7 cellular contexts compared by ENCODE assay signal in the genomic region with DNA sequence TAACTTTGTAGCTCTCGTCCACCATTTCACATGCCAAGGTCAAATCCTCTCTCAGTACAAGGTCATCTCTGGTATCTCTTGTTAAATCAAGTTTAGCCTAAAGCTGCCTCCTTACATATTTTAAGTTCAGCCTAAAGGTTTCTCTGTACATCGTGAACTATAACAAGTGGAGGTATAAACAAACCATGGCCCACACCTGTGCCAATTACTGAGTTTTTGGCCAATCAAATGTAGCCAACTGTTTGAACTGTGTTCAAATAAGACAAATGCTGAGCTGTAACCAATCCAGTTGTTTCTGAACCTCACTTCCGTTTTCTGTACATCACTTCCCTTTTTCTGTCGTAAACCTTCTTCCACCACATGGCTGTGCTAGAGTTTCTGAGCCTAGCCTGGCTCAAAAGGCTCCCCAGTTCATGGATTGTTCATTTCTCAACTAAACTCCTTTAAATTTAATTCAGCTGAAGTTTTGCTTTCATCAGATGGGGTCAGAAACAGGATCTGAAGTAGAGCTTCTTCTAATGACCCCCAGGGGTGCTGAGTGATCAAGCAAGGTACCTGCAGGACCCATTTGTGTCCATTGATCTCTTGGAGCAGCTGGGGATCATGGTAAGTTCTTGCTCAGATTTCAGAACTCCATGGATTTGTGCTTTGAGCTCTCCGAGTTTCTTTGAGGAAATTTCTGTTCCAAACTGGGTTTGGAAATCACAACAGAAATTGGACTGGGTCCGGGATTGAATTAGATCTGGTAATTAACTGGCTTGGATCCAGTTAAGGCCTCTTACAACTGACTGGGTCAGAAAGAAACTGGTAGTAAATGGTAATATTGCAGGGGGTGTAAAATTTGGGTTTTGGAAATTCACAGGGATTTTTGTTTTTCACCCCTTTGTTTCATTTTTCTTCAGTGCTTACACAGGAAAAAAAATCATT. TPM values are rescaled to one million over a fixed set of nuclear protein-coding genes. Genes with fewer than 3 reads are reported as not detected.
A peak's percentile ranks its signal among the peaks of the same experiment; 100 is the strongest.
DNase-seq lines count a peak whose midpoint lies in the region; ATAC-seq and TF ChIP-seq lines count a peak whose summit lies in the region.

No MANE protein-coding gene starts in this region.

- TF ChIP-seq EP300 in stomach (IDR thresholded peaks at IDR 0.05) = no peak

- H3K9me3 ChIP-seq in spleen (no peaks in the 10 kb centered on the region), stomach (no peaks in the 10 kb centered on the region)

- H3K27ac ChIP-seq in spleen = peak overlapping the region in 7 of 8 donors; percentile 28 to 80 (median 70)
- H3K27ac ChIP-seq in stomach = peak overlapping the region in 1 of 5 donors; percentile 30

- H3K4me1 Mint-ChIP-seq in activated naive CD8-positive, alpha-beta T cell treated with anti-CD3 and anti-CD28 coated beads, Interleukin-2, amount 10 ng/mL, durations not matched to agents 7 days and 5 days = peaks cover 27% of the 10 kb centered on the region

- H3K27me3 ChIP-seq in spleen (replicated peaks in 1 of 7) = no peaks in the 10 kb centered on the region
- H3K27me3 ChIP-seq in stomach = peaks cover 0 to 10% (median 0%) of the 10 kb centered on the region in 3 donors

- TF ChIP-seq CTCF in spleen (IDR thresholded peaks at IDR 0.05 in 8 of 11, conservative IDR thresholded peaks at IDR 0.05 in 3 of 11) (peak in 2 of 11 experiments; percentile 19 to 39), stomach (IDR thresholded peaks at IDR 0.05) (no peak)

- ATAC-seq in GM18868 (IDR thresholded peaks at IDR 0.05; ENCODE audit: unreplicated experiment) = peak; percentile 90
- ATAC-seq in HG02763 (IDR thresholded peaks at IDR 0.05; ENCODE audit: unreplicated experiment) = peak; percentile 72
- peak; percentile 94 for ATAC-seq in activated naive CD8-positive, alpha-beta T cell treated with anti-CD3 and anti-CD28 coated beads, Interleukin-2, amount 10 ng/mL, durations not matched to agents 7 days and 5 days (ENCODE audit: low read depth)

- no peak for TF ChIP-seq POLR2A in spleen (IDR thresholded peaks at IDR 0.05)
- no peak for TF ChIP-seq POLR2A in stomach (IDR thresholded peaks at IDR 0.05)

- H3K9me3 Mint-ChIP-seq in activated naive CD8-positive, alpha-beta T cell treated with anti-CD3 and anti-CD28 coated beads, Interleukin-2, amount 10 ng/mL, durations not matched to agents 7 days and 5 days = peaks cover 3% of the 10 kb centered on the region

- peak overlapping the region; percentile 88 for H3K4me3 Mint-ChIP-seq in activated naive CD8-positive, alpha-beta T cell treated with anti-CD3 and anti-CD28 coated beads, Interleukin-2, amount 10 ng/mL, durations not matched to agents 7 days and 5 days

- H3K4me1 ChIP-seq in spleen (peaks cover 0 to 56% (median 28%) of the 10 kb centered on the region in 6 donors), stomach (peaks cover 0 to 6% (median 0%) of the 10 kb centered on the region in 4 donors)

- POLR2A ChIA-PET in activated naive CD8-positive, alpha-beta T cell treated with anti-CD3 and anti-CD28 coated beads, Interleukin-2, amount 10 ng/mL, durations not matched to agents 7 days and 5 days (lab: Charles Lee) = interaction anchor here (0.5 to 4.2 kb wide), 11 partner anchors 10 to 210 kb away, joined by 3 to 42 read pairs (median 3); a partner anchor contains a TSS

- WGBS in spleen, 5 donors = 36 to 49% (median 41%) methylated on average over 6 of the region's 6 CpGs
- WGBS in stomach, 5 donors = 59 to 75% (median 73%) methylated on average over 6 of the region's 6 CpGs

- DNase-seq in NOMO-1 treated with dmso at 0.1 percent for 144 hours (lab: John Stamatoyannopoulos, UW; ENCODE audit: unreplicated experiment) (peak; percentile 87), spleen (no peak), EL (no peak), stomach (no peak)
- DNase-seq in activated naive CD8-positive, alpha-beta T cell treated with anti-CD3 and anti-CD28 coated beads, Interleukin-2, amount 10 ng/mL, durations not matched to agents 7 days and 5 days = no peak

- peaks cover 19% of the 10 kb centered on the region for H3K36me3 Mint-ChIP-seq in activated naive CD8-positive, alpha-beta T cell treated with anti-CD3 and anti-CD28 coated beads, Interleukin-2, amount 10 ng/mL, durations not matched to agents 7 days and 5 days

- peaks cover 7% of the 10 kb centered on the region for H3K27me3 Mint-ChIP-seq in activated naive CD8-positive, alpha-beta T cell treated with anti-CD3 and anti-CD28 coated beads, Interleukin-2, amount 10 ng/mL, durations not matched to agents 7 days and 5 days

- H3K4me3 ChIP-seq in spleen = peak overlapping the region in 7 of 8 donors; percentile 22 to 60 (median 29)
- H3K4me3 ChIP-seq in stomach = no peak overlapping the region

- peak overlapping the region; percentile 98 for H3K27ac Mint-ChIP-seq in activated naive CD8-positive, alpha-beta T cell treated with anti-CD3 and anti-CD28 coated beads, Interleukin-2, amount 10 ng/mL, durations not matched to agents 7 days and 5 days

- peaks cover 0 to 4% (median 0%) of the 10 kb centered on the region in 6 donors for H3K36me3 ChIP-seq in spleen
- H3K36me3 ChIP-seq in stomach = no peaks in the 10 kb centered on the region

- intact Hi-C loops in spleen (cut with DNase I; ENCODE audit: low total_unique reads) = no loop called here
- intact Hi-C loops in stomach (cut with DNase I; ENCODE audit: low total_unique reads) = no loop called here

RNA-seq across cellular contexts. Expression of a gene that starts 11.0 kb away (rescaled TPM):
- 10 to 100 TPM; 30.0 to 31.1 TPM for total RNA-seq in activated naive CD8-positive, alpha-beta T cell treated with anti-CD3 and anti-CD28 coated beads, Interleukin-2, amount 10 ng/mL, durations not matched to agents 7 days and 5 days
- 10 to 100 TPM; 44.2 to 87.3 (median 54.7) TPM for total RNA-seq in spleen
- 10 to 100 TPM; 30.6 to 53.1 (median 42.7) TPM for polyA plus RNA-seq in spleen
- 100 to 1,000 TPM in 1 of 5 donors, 10 to 100 TPM in 4; 12.1 to 261 (median 82.1) TPM for total RNA-seq in stomach
- 100 to 1,000 TPM in 2 of 3 donors, 10 to 100 TPM in 1; 95.3 to 143 (median 104) TPM for polyA plus RNA-seq in stomach

Comparison
In these comparisons a context has a peak if more than half of its experiments do, and no peak if none do; other contexts are left out.
1. H3K4me3 ChIP-seq: peak in spleen (7 of 8); none in stomach (0 of 4).
2. Peak in every context shown above with its lines, with median percentiles within 50 percentile points of each other: ATAC-seq.